In genomic region chr12:21379218-21379617, GRCh38 we compare ENCODE assay signal across 2 cellular contexts.
TF ChIP-seq lines count a peak whose summit lies in the region.

No MANE protein-coding gene starts in this region.

TF ChIP-seq in HepG2, 621 proteins besides CTCF, POLR2A, EP300 and RAD21:
- TF ChIP-seq SOX13 (IDR thresholded peaks at IDR 0.05) = no peak
- TF ChIP-seq SOX13 (CRISPR knock-in tag; conservative IDR thresholded peaks at IDR 0.05 in 1 of 2, IDR thresholded peaks at IDR 0.05 in 1 of 2) = no peak
- TF ChIP-seq MEIS2 (CRISPR knock-in tag; IDR thresholded peaks at IDR 0.05) = no peak
- TF ChIP-seq PPARG (CRISPR knock-in tag; conservative IDR thresholded peaks at IDR 0.05) = no peak
- peak; percentile 82 for TF ChIP-seq CEBPB (IDR thresholded peaks at IDR 0.05; ENCODE audit: borderline replicate concordance, low read depth, low read length)

TF ChIP-seq in H1, 55 proteins besides CTCF, POLR2A, EP300 and RAD21:
- TF ChIP-seq JUN (IDR thresholded peaks at IDR 0.05; ENCODE audit: low read depth, low read length) (no peak), SP4 (IDR thresholded peaks at IDR 0.05; ENCODE audit: low read length) (no peak), CEBPB (IDR thresholded peaks at IDR 0.05; ENCODE audit: low read depth, low read length) (peak; percentile 93)
